Comparison of ENCODE assay signal across 1 cellular context in the genomic region with DNA sequence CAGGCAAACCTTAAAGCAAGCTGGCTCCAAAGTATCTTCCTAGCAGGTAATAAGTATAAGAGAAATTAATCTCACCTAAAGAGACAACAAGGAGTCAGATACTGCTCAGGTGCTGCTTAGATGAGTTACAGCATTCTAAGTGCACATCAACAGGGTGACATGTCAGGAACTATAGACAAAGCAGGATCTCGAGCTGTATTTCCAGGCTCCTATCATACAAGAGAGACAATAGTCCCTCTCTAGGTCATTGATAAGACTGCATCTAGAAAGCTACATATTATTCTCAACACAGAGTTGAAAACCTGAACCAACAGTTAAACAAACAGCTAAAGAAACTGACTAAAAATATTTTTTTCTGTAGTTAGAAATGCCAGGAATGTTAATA.
TF ChIP-seq lines count a peak whose summit lies in the region.

No MANE protein-coding gene starts in this region.

TF ChIP-seq in endothelial cell of umbilical vein, 7 proteins besides CTCF, POLR2A, EP300 and RAD21 (continued from another document):
- TF ChIP-seq JUN (IDR thresholded peaks at IDR 0.05; ENCODE audit: borderline replicate concordance, insufficient read depth, insufficient read length, low read depth) (no peak), MYC (IDR thresholded peaks at IDR 0.05; ENCODE audit: low read depth, low read length) (no peak), GATA2 (IDR thresholded peaks at IDR 0.05; ENCODE audit: insufficient read depth, insufficient read length, low read depth, low read length) (no peak), FOS (IDR thresholded peaks at IDR 0.05; ENCODE audit: borderline replicate concordance, insufficient read depth, low read length) (no peak)
- TF ChIP-seq, protein P1, sequence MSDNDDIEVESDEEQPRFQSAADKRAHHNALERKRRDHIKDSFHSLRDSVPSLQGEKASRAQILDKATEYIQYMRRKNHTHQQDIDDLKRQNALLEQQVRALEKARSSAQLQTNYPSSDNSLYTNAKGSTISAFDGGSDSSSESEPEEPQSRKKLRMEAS (IDR thresholded peaks at IDR 0.05; ENCODE audit: insufficient read depth, insufficient read length) = no peak
